Comparison of ENCODE assay signal across 7 cellular contexts in genomic region chr7:6946873-6947272, GRCh38.
A peak's percentile ranks its signal among the peaks of the same experiment; 100 is the strongest.
DNase-seq lines count a peak whose midpoint lies in the region; ATAC-seq lines count a peak whose summit lies in the region.
"Not testable (repeated sequence)": the region's sequence is repeated elsewhere in the genome, so short reads cannot be mapped to it uniquely, and the experiment has no call there.

No MANE protein-coding gene starts in this region.

- peaks cover 12% of the 10 kb centered on the region for H3K4me1 Mint-ChIP-seq in activated CD4-positive, alpha-beta T cell treated with anti-CD3 and anti-CD28 coated beads, Interleukin-2, amount 10 ng/mL, durations not matched to agents 7 days and 5 days
- H3K4me1 Mint-ChIP-seq in activated CD4-positive, alpha-beta memory T cell treated with anti-CD3 and anti-CD28 coated beads, Interleukin-2, amount 10 ng/mL, durations not matched to agents 7 days and 5 days; activated naive CD8-positive, alpha-beta T cell treated with anti-CD3 and anti-CD28 coated beads, Interleukin-2, amount 10 ng/mL, durations not matched to agents 7 days and 5 days; stimulated activated effector memory CD8-positive, alpha-beta T cell treated with anti-CD3 and anti-CD28 coated beads, Interleukin-12 subunit alpha, Interleukin-12 subunit beta, amount 100 ng/mL, for 72 hours: not testable (repeated sequence)
- peaks cover 16% of the 10 kb centered on the region for H3K4me1 Mint-ChIP-seq in activated CD8-positive, alpha-beta memory T cell treated with anti-CD3 and anti-CD28 coated beads, Interleukin-2, amount 10 ng/mL, durations not matched to agents 7 days and 5 days

- not testable (repeated sequence) for H3K36me3 Mint-ChIP-seq in activated CD4-positive, alpha-beta T cell treated with anti-CD3 and anti-CD28 coated beads, Interleukin-2, amount 10 ng/mL, durations not matched to agents 7 days and 5 days (ENCODE audit: low read depth); activated CD4-positive, alpha-beta memory T cell treated with anti-CD3 and anti-CD28 coated beads, Interleukin-2, amount 10 ng/mL, durations not matched to agents 7 days and 5 days (ENCODE audit: low read depth); activated CD8-positive, alpha-beta memory T cell treated with anti-CD3 and anti-CD28 coated beads, Interleukin-2, amount 10 ng/mL, durations not matched to agents 7 days and 5 days; activated naive CD8-positive, alpha-beta T cell treated with anti-CD3 and anti-CD28 coated beads, Interleukin-2, amount 10 ng/mL, durations not matched to agents 7 days and 5 days; stimulated activated effector memory CD8-positive, alpha-beta T cell treated with anti-CD3 and anti-CD28 coated beads, Interleukin-12 subunit alpha, Interleukin-12 subunit beta, amount 100 ng/mL, for 72 hours

- H3K27ac Mint-ChIP-seq in activated CD4-positive, alpha-beta T cell treated with anti-CD3 and anti-CD28 coated beads, Interleukin-2, amount 10 ng/mL, durations not matched to agents 7 days and 5 days; activated CD4-positive, alpha-beta memory T cell treated with anti-CD3 and anti-CD28 coated beads, Interleukin-2, amount 10 ng/mL, durations not matched to agents 7 days and 5 days; activated CD8-positive, alpha-beta memory T cell treated with anti-CD3 and anti-CD28 coated beads, Interleukin-2, amount 10 ng/mL, durations not matched to agents 7 days and 5 days; activated naive CD8-positive, alpha-beta T cell treated with anti-CD3 and anti-CD28 coated beads, Interleukin-2, amount 10 ng/mL, durations not matched to agents 7 days and 5 days; stimulated activated effector memory CD8-positive, alpha-beta T cell treated with anti-CD3 and anti-CD28 coated beads, Interleukin-12 subunit alpha, Interleukin-12 subunit beta, amount 100 ng/mL, for 72 hours: not testable (repeated sequence)

- POLR2A ChIA-PET in activated CD4-positive, alpha-beta T cell treated with anti-CD3 and anti-CD28 coated beads, Interleukin-2, amount 10 ng/mL, durations not matched to agents 7 days and 5 days (lab: Charles Lee); activated CD4-positive, alpha-beta memory T cell treated with anti-CD3 and anti-CD28 coated beads, Interleukin-2, amount 10 ng/mL, durations not matched to agents 7 days and 5 days (lab: Charles Lee); activated naive CD8-positive, alpha-beta T cell treated with anti-CD3 and anti-CD28 coated beads, Interleukin-2, amount 10 ng/mL, durations not matched to agents 7 days and 5 days (lab: Charles Lee): not testable (repeated sequence)

- ATAC-seq in activated CD8-positive, alpha-beta memory T cell treated with anti-CD3 and anti-CD28 coated beads, Interleukin-2, amount 10 ng/mL, durations not matched to agents 7 days and 5 days: peak; percentile 51
- ATAC-seq in activated naive CD8-positive, alpha-beta T cell treated with anti-CD3 and anti-CD28 coated beads, Interleukin-2, amount 10 ng/mL, durations not matched to agents 7 days and 5 days (ENCODE audit: low read depth): peak; percentile 70
- ATAC-seq in stimulated activated effector memory CD8-positive, alpha-beta T cell treated with anti-CD3 and anti-CD28 coated beads, Interleukin-12 subunit alpha, Interleukin-12 subunit beta, amount 100 ng/mL, for 72 hours: peak; percentile 79

- DNase-seq in MV-4-11 (lab: John Stamatoyannopoulos, UW) (peak; percentile 37), mesenteric fat pad (ENCODE audit: low spot score) (peak; percentile 2)
- DNase-seq in activated CD4-positive, alpha-beta T cell treated with anti-CD3 and anti-CD28 coated beads, Interleukin-2, amount 10 ng/mL, durations not matched to agents 7 days and 5 days: peak; percentile 17
- peak; percentile 26 for DNase-seq in activated CD4-positive, alpha-beta memory T cell treated with anti-CD3 and anti-CD28 coated beads, Interleukin-2, amount 10 ng/mL, durations not matched to agents 7 days and 5 days
- DNase-seq in activated CD8-positive, alpha-beta memory T cell treated with anti-CD3 and anti-CD28 coated beads, Interleukin-2, amount 10 ng/mL, durations not matched to agents 7 days and 5 days: peak; percentile 70
- DNase-seq in activated naive CD8-positive, alpha-beta T cell treated with anti-CD3 and anti-CD28 coated beads, Interleukin-2, amount 10 ng/mL, durations not matched to agents 7 days and 5 days; stimulated activated effector memory CD8-positive, alpha-beta T cell treated with anti-CD3 and anti-CD28 coated beads, Interleukin-12 subunit alpha, Interleukin-12 subunit beta, amount 100 ng/mL, for 72 hours (ENCODE audit: low spot score in 2 of 2): not testable (repeated sequence)

- not testable (repeated sequence) for H3K4me3 Mint-ChIP-seq in activated CD4-positive, alpha-beta T cell treated with anti-CD3 and anti-CD28 coated beads, Interleukin-2, amount 10 ng/mL, durations not matched to agents 7 days and 5 days; activated CD4-positive, alpha-beta memory T cell treated with anti-CD3 and anti-CD28 coated beads, Interleukin-2, amount 10 ng/mL, durations not matched to agents 7 days and 5 days; activated CD8-positive, alpha-beta memory T cell treated with anti-CD3 and anti-CD28 coated beads, Interleukin-2, amount 10 ng/mL, durations not matched to agents 7 days and 5 days; activated naive CD8-positive, alpha-beta T cell treated with anti-CD3 and anti-CD28 coated beads, Interleukin-2, amount 10 ng/mL, durations not matched to agents 7 days and 5 days; stimulated activated effector memory CD8-positive, alpha-beta T cell treated with anti-CD3 and anti-CD28 coated beads, Interleukin-12 subunit alpha, Interleukin-12 subunit beta, amount 100 ng/mL, for 72 hours

- CTCF ChIA-PET in activated CD4-positive, alpha-beta T cell treated with anti-CD3 and anti-CD28 coated beads, Interleukin-2, amount 10 ng/mL, durations not matched to agents 7 days and 5 days (lab: Charles Lee): interaction anchor here (0.6 kb wide), 1 partner anchor 321 kb away, joined by 4 read pairs; no protein-coding TSS in a partner anchor
- CTCF ChIA-PET in activated CD4-positive, alpha-beta memory T cell treated with anti-CD3 and anti-CD28 coated beads, Interleukin-2, amount 10 ng/mL, durations not matched to agents 7 days and 5 days (lab: Charles Lee); activated CD8-positive, alpha-beta memory T cell treated with anti-CD3 and anti-CD28 coated beads, Interleukin-2, amount 10 ng/mL, durations not matched to agents 7 days and 5 days (lab: Charles Lee): not testable (repeated sequence)

- H3K9me3 Mint-ChIP-seq in activated CD4-positive, alpha-beta T cell treated with anti-CD3 and anti-CD28 coated beads, Interleukin-2, amount 10 ng/mL, durations not matched to agents 7 days and 5 days; activated CD4-positive, alpha-beta memory T cell treated with anti-CD3 and anti-CD28 coated beads, Interleukin-2, amount 10 ng/mL, durations not matched to agents 7 days and 5 days; activated CD8-positive, alpha-beta memory T cell treated with anti-CD3 and anti-CD28 coated beads, Interleukin-2, amount 10 ng/mL, durations not matched to agents 7 days and 5 days (ENCODE audit: low read depth); activated naive CD8-positive, alpha-beta T cell treated with anti-CD3 and anti-CD28 coated beads, Interleukin-2, amount 10 ng/mL, durations not matched to agents 7 days and 5 days; stimulated activated effector memory CD8-positive, alpha-beta T cell treated with anti-CD3 and anti-CD28 coated beads, Interleukin-12 subunit alpha, Interleukin-12 subunit beta, amount 100 ng/mL, for 72 hours: not testable (repeated sequence)

- H3K27me3 Mint-ChIP-seq in activated CD4-positive, alpha-beta T cell treated with anti-CD3 and anti-CD28 coated beads, Interleukin-2, amount 10 ng/mL, durations not matched to agents 7 days and 5 days; activated CD4-positive, alpha-beta memory T cell treated with anti-CD3 and anti-CD28 coated beads, Interleukin-2, amount 10 ng/mL, durations not matched to agents 7 days and 5 days: not testable (repeated sequence)
- peaks cover 28% of the 10 kb centered on the region for H3K27me3 Mint-ChIP-seq in activated CD8-positive, alpha-beta memory T cell treated with anti-CD3 and anti-CD28 coated beads, Interleukin-2, amount 10 ng/mL, durations not matched to agents 7 days and 5 days
- peaks cover 11% of the 10 kb centered on the region for H3K27me3 Mint-ChIP-seq in activated naive CD8-positive, alpha-beta T cell treated with anti-CD3 and anti-CD28 coated beads, Interleukin-2, amount 10 ng/mL, durations not matched to agents 7 days and 5 days
